In genomic region chr4:85778809-85779124, GRCh38 we compare ENCODE assay signal across 8 cellular contexts.
DNase-seq lines count a peak whose midpoint lies in the region; ATAC-seq lines count a peak whose summit lies in the region.

No MANE protein-coding gene starts in this region.

- no peaks in the 10 kb centered on the region for H3K36me3 ChIP-seq in muscle layer of duodenum (ENCODE audit: control insufficient read depth in 1 of 2, insufficient read depth in 2 of 2, low read length in 2 of 2)

- peaks cover 0 to 8% of the 10 kb centered on the region in 2 donors for H3K4me1 ChIP-seq in muscle layer of duodenum (ENCODE audit: control insufficient read depth in 1 of 2, insufficient read depth in 2 of 2, low read length in 2 of 2)

- ATAC-seq in GM18508 (IDR thresholded peaks at IDR 0.05; ENCODE audit: insufficient read depth, unreplicated experiment) = peak; percentile 76
- ATAC-seq in HG02870 (IDR thresholded peaks at IDR 0.05; ENCODE audit: unreplicated experiment) = peak; percentile 88

- H3K27me3 Mint-ChIP-seq in activated T-cell treated with anti-CD3 and anti-CD28 coated beads, Interleukin-2, amount 50 U/mL, for 24 hours = no peaks in the 10 kb centered on the region

- no peaks in the 10 kb centered on the region for H3K27me3 ChIP-seq in muscle layer of duodenum (ENCODE audit: low read depth, low read length)

- peak overlapping the region; percentile 82 for H3K27ac ChIP-seq in muscle layer of duodenum (ENCODE audit: low read length)

- H3K4me3 Mint-ChIP-seq in activated T-cell treated with anti-CD3 and anti-CD28 coated beads, Interleukin-2, amount 50 U/mL, for 24 hours = no peak overlapping the region

- H3K9me3 ChIP-seq in muscle layer of duodenum (ENCODE audit: control insufficient read depth in 1 of 2, low read length in 2 of 2) = no peaks in the 10 kb centered on the region

- H3K27ac Mint-ChIP-seq in activated T-cell treated with anti-CD3 and anti-CD28 coated beads, Interleukin-2, amount 50 U/mL, for 24 hours = no peak overlapping the region

- H3K4me3 ChIP-seq in muscle layer of duodenum (ENCODE audit: low read depth in 1 of 2, low read length in 2 of 2) = peak overlapping the region; percentile 58 to 64

- DNase-seq in amniotic epithelial cell (ENCODE audit: low read depth) = peak; percentile 51
- DNase-seq in activated CD4-positive, alpha-beta T cell treated with anti-CD3 and anti-CD28 coated beads for 4 hours = no peak
- no peak for DNase-seq in activated T-cell treated with anti-CD3 and anti-CD28 coated beads, Interleukin-2, amount 50 U/mL, for 24 hours
- no peak for DNase-seq in stimulated activated CD4-positive, alpha-beta T cell treated with anti-CD3 and anti-CD28 coated beads, Interleukin-4, amount 100 ng/mL, for 4 hours
- no peak for DNase-seq in activated CD4-positive, alpha-beta T cell treated with anti-CD3 and anti-CD28 coated beads for 1 hour

- no peaks in the 10 kb centered on the region for H3K36me3 Mint-ChIP-seq in activated T-cell treated with anti-CD3 and anti-CD28 coated beads, Interleukin-2, amount 50 U/mL, for 24 hours (ENCODE audit: low read depth)

- no peaks in the 10 kb centered on the region for H3K9me3 Mint-ChIP-seq in activated T-cell treated with anti-CD3 and anti-CD28 coated beads, Interleukin-2, amount 50 U/mL, for 24 hours

- no peaks in the 10 kb centered on the region for H3K4me1 Mint-ChIP-seq in activated T-cell treated with anti-CD3 and anti-CD28 coated beads, Interleukin-2, amount 50 U/mL, for 24 hours (ENCODE audit: low read depth)
